ENCODE assay signal across 13 cellular contexts in the genomic region with DNA sequence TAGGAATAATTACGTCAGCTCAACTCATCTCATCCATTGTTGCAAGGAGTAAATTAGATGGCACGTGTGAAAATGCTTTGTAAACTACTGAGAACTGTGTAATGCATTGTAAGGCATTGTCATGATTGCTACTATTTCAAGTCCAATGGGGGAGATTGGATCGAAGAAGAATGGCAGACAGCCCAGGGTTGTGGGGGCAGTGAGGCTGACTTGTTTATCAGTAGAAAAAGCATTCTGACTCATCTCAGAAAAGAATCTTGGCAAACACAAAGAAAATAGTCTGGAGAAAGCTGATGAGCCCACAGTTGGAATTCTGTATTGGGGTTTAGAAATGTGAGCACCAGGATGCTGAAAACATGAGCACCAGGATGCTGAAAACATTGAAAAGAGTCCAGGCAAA. TPM values are rescaled to one million over a fixed set of nuclear protein-coding genes. Genes with fewer than 3 reads are reported as not detected.
DNase-seq lines count a peak whose midpoint lies in the region; ATAC-seq and TF ChIP-seq lines count a peak whose summit lies in the region.
"Had no signal": no experiment of that assay in that cellular context is flagged by ENCODE, and none has a peak within 500 bp of the region (broad histone marks: within the 10 kb centered on the region; RNA-seq: fewer than 3 reads in every experiment).

No MANE protein-coding gene starts in this region.

- H3K4me1 Mint-ChIP-seq in chondrocyte (ENCODE audit: low read depth), result peaks cover 16% of the 10 kb centered on the region
- H3K4me1 Mint-ChIP-seq: H9 had no signal

- H3K4me3 ChIP-seq in AG09309 (ENCODE audit: control insufficient read depth, low read depth, low read length) (no peak overlapping the region), fibroblast of lung (replicated peaks in 1 of 4; ENCODE audit: control extremely low read depth in 1 of 4, insufficient read depth in 1 of 4, low read depth in 3 of 4, low read length in 4 of 4) (no peak overlapping the region), osteoblast (ENCODE audit: insufficient read depth, low read length) (no peak overlapping the region)

- no peak overlapping the region for H3K9ac ChIP-seq in fibroblast of lung (ENCODE audit: insufficient read depth, low read length)

- H3K9me3 ChIP-seq in fibroblast of lung (ENCODE audit: control insufficient read depth, insufficient read depth, low read depth, low read length) (no peaks in the 10 kb centered on the region), osteoblast (ENCODE audit: low read depth, low read length) (no peaks in the 10 kb centered on the region)
- H3K9me3 ChIP-seq: BE2C had no signal

- peak overlapping the region; percentile 9 for H3K27ac ChIP-seq in fibroblast of lung (ENCODE audit: insufficient read depth, low read length)
- H3K27ac ChIP-seq in osteoblast (ENCODE audit: low read depth, low read length), result no peak overlapping the region

- no peaks in the 10 kb centered on the region for H3K27me3 Mint-ChIP-seq in chondrocyte (ENCODE audit: low read depth)

- H3K4me3 Mint-ChIP-seq in chondrocyte (ENCODE audit: unreplicated experiment), result no peak overlapping the region
- H3K4me3 Mint-ChIP-seq: H9; T-helper 1 cell treated with Interleukin-12 subunit alpha and Interleukin-12 subunit beta and Interleukin-4 antibody, amounts not matched to agents 30 μg/mL and 1 μg/mL, for 36 hours had no signal

- no peaks in the 10 kb centered on the region for H3K9me3 Mint-ChIP-seq in chondrocyte (ENCODE audit: low read depth)
- H3K9me3 Mint-ChIP-seq: H9; T-helper 1 cell treated with Interleukin-12 subunit alpha and Interleukin-12 subunit beta and Interleukin-4 antibody, amounts not matched to agents 30 μg/mL and 1 μg/mL, for 36 hours had no signal

- DNase-seq in AG09309 (ENCODE audit: low read depth) (peak; percentile 50), NCI-H446 treated with DMSO at 0.1 percent for 48 hours (lab: John Stamatoyannopoulos, UW) (peak; percentile 37), fibroblast of lung (ENCODE audit: low read depth in 2 of 2) (peak; percentile 88 to 95), osteoblast (ENCODE audit: insufficient read length, low spot score, missing footprints) (peak; percentile 62), chondrocyte (ENCODE audit: low spot score) (no peak)
- DNase-seq in activated naive CD4-positive, alpha-beta T cell (lab: John Stamatoyannopoulos, UW), result no peak
- DNase-seq: BE2C, H9, MV-4-11, NCI-H82 had no signal

- no peaks in the 10 kb centered on the region for H3K36me3 Mint-ChIP-seq in chondrocyte (ENCODE audit: low read depth)

- ATAC-seq in GM18505 (IDR thresholded peaks at IDR 0.05; ENCODE audit: unreplicated experiment), result no peak
- ATAC-seq in GM18909 (IDR thresholded peaks at IDR 0.05; ENCODE audit: poor library complexity, unreplicated experiment), result no peak

- TF ChIP-seq POLR2A in GM18505 (IDR thresholded peaks at IDR 0.05; ENCODE audit: borderline replicate concordance, extremely low read depth, insufficient read depth, insufficient read length), result no peak

- H3K27ac Mint-ChIP-seq in chondrocyte (ENCODE audit: unreplicated experiment), result no peak overlapping the region
- H3K27ac Mint-ChIP-seq: H9; T-helper 1 cell treated with Interleukin-12 subunit alpha and Interleukin-12 subunit beta and Interleukin-4 antibody, amounts not matched to agents 30 μg/mL and 1 μg/mL, for 36 hours had no signal

- H2AFZ ChIP-seq in fibroblast of lung (ENCODE audit: low read length), result no peak overlapping the region
- H2AFZ ChIP-seq in osteoblast (ENCODE audit: low read length), result no peak overlapping the region

- TF ChIP-seq CTCF in AG09309 (IDR thresholded peaks at IDR 0.05; ENCODE audit: control insufficient read depth, insufficient read depth, low read depth, low read length, missing control alignments) (no peak), fibroblast of lung (conservative IDR thresholded peaks at IDR 0.05 in 1 of 2, IDR thresholded peaks at IDR 0.05 in 1 of 2; ENCODE audit: low read depth in 1 of 2, low read length in 2 of 2) (no peak), osteoblast (IDR thresholded peaks at IDR 0.05; ENCODE audit: extremely low read depth, low read depth, low read length) (no peak), chondrocyte (IDR thresholded peaks at IDR 0.05) (no peak)

- H4K20me1 ChIP-seq in fibroblast of lung (ENCODE audit: control insufficient read depth, extremely low read depth, insufficient read depth, low read length) (no peaks in the 10 kb centered on the region), osteoblast (ENCODE audit: insufficient read depth, low read length) (no peaks in the 10 kb centered on the region)

- H3K79me2 ChIP-seq in fibroblast of lung (ENCODE audit: control insufficient read depth, insufficient read depth, low read length) (no peaks in the 10 kb centered on the region), osteoblast (ENCODE audit: insufficient read depth, low read length) (no peaks in the 10 kb centered on the region)

- H3K27me3 ChIP-seq in fibroblast of lung (ENCODE audit: control insufficient read depth, insufficient read depth, low read length) (no peaks in the 10 kb centered on the region), osteoblast (ENCODE audit: insufficient read depth, low read length) (no peaks in the 10 kb centered on the region)
- H3K27me3 ChIP-seq: BE2C had no signal

- peaks cover 10% of the 10 kb centered on the region for H3K4me1 ChIP-seq in fibroblast of lung (ENCODE audit: control insufficient read depth, extremely low read depth, insufficient read depth, low read length)
- H3K4me1 ChIP-seq in osteoblast (ENCODE audit: insufficient read depth, low read length), result peaks cover 12% of the 10 kb centered on the region
- H3K4me1 ChIP-seq: BE2C had no signal

- H3K4me2 ChIP-seq in fibroblast of lung (ENCODE audit: extremely low read depth, insufficient read depth, low read length) (peak overlapping the region; percentile 42), osteoblast (ENCODE audit: insufficient read depth, low read length) (peak overlapping the region; percentile 7)

- no peaks in the 10 kb centered on the region for H3K36me3 ChIP-seq in fibroblast of lung (ENCODE audit: control insufficient read depth, insufficient read depth, low read length)
- H3K36me3 ChIP-seq in osteoblast (ENCODE audit: insufficient read depth, low read length), result no peaks in the 10 kb centered on the region
- H3K36me3 ChIP-seq: BE2C had no signal

RNA-seq across cellular contexts. Expression of a gene that starts 28.0 kb away (rescaled TPM):
- total RNA-seq in fibroblast of lung (24.7 and 56.6 TPM in 2 replicates), osteoblast (31.1 and 36.2 TPM in 2 replicates), chondrocyte (210 to 235 TPM (median 234 TPM) in 3 replicates)
- 158 and 197 TPM in 2 replicates for polyA plus RNA-seq in fibroblast of lung
- 180 and 243 TPM in 2 replicates for polyA plus RNA-seq in fibroblast of lung (2012)
- 244 and 298 TPM in 2 replicates for polyA minus RNA-seq in fibroblast of lung (ENCODE audit: low replicate concordance)

Comparison
In these comparisons a context has a peak if more than half of its experiments do, and no peak if none do; other contexts are left out.
1. DNase-seq: peak in AG09309 (single experiment), NCI-H446 treated with DMSO at 0.1 percent for 48 hours (single experiment), fibroblast of lung (2 of 2) and osteoblast (single experiment); none in activated naive CD4-positive, alpha-beta T cell (0 of 4) and chondrocyte (single experiment).